In the genomic region with DNA sequence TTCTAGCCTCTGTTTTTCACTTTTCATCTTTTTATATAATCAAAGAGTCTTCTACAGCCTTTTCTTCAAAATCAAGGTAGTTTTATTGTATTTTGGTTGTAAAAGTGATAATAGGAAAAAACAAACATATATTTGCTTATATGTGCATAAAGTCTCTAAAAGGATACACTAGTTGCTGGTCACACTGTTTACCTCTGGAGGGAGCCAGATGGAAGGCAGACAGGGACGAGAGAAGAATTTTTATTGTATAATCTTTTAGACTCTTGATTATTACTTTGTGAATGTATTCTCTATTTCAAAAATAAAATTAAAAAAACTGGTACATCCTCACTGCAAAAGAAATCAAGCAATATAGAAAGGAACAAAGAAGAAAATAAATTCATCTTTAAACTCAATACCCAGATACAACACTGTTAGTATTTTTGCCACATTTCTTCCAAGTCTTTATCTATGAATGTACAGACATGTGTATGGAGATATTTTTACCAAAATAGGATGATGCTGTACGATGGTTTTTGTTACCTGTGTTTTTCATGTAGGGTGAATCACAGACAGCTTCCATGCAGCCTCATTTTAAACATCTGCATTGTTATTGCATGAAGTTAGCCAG, we compare ENCODE assay signal across 8 cellular contexts. TPM values are rescaled to one million over a fixed set of nuclear protein-coding genes. Genes with fewer than 3 reads are reported as not detected.
DNase-seq lines count a peak whose midpoint lies in the region; ATAC-seq, FAIRE-seq and TF ChIP-seq lines count a peak whose summit lies in the region.

No MANE protein-coding gene starts in this region.

- POLR2A ChIA-PET in WTC11 (lab: Charles Lee): no interaction called here

- TF ChIP-seq POLR2A in esophagus squamous epithelium (IDR thresholded peaks at IDR 0.05): no peak

- H3K27ac ChIP-seq in SU-DHL-6 (ENCODE audit: low read depth, low read length): no peak overlapping the region
- H3K27ac ChIP-seq in esophagus squamous epithelium: no peak overlapping the region
- no peak overlapping the region for H3K27ac ChIP-seq in pancreas

- 0 out of 2 replicates have a peak, but pooled peaks cover 3% of the 10 kb centered on the region for H3K4me1 Mint-ChIP-seq in WTC11

- no peak overlapping the region for H3K4me2 ChIP-seq in SU-DHL-6 (ENCODE audit: low read depth, low read length, poor library complexity, severe bottlenecking)

- H3K27ac Mint-ChIP-seq in WTC11: no peak overlapping the region

- peak; percentile 88 for FAIRE-seq in pancreas (lab: Jason Lieb, UNC)

- H3K36me3 ChIP-seq in SU-DHL-6 (ENCODE audit: low read length): no peaks in the 10 kb centered on the region
- H3K36me3 ChIP-seq in esophagus squamous epithelium: no peaks in the 10 kb centered on the region
- H3K36me3 ChIP-seq in pancreas: no peaks in the 10 kb centered on the region

- H3K9ac ChIP-seq in SU-DHL-6 (ENCODE audit: low read length): no peak overlapping the region

- no peak overlapping the region for H3K4me3 Mint-ChIP-seq in WTC11

- H4K20me1 ChIP-seq in SU-DHL-6 (ENCODE audit: low read depth, low read length): no peaks in the 10 kb centered on the region

- H3K79me2 ChIP-seq in SU-DHL-6 (ENCODE audit: insufficient read depth, low read length): no peaks in the 10 kb centered on the region

- DNase-seq in NCI-H510A treated with DMSO at 0.1 percent for 48 hours (lab: John Stamatoyannopoulos, UW): peak; percentile 71
- no peak for DNase-seq in NCI-H510A (lab: John Stamatoyannopoulos, UW)
- peak; percentile 17 for DNase-seq in HuH-7.5 (ENCODE audit: low spot score)
- no peak for DNase-seq in esophagus squamous epithelium (lab: John Stamatoyannopoulos, UW)
- peak in 2 of 6 donors; percentile 27 to 38 for DNase-seq in pancreas
- DNase-seq in WTC11 (ENCODE audit: low spot score): no peak

- H3K4me3 ChIP-seq in SU-DHL-6 (ENCODE audit: insufficient read depth, low read length, poor library complexity, severe bottlenecking) (no peak overlapping the region), esophagus squamous epithelium (no peak overlapping the region), pancreas (no peak overlapping the region)

- H3K4me1 ChIP-seq in esophagus squamous epithelium (no peaks in the 10 kb centered on the region), pancreas (no peaks in the 10 kb centered on the region)

- no peak overlapping the region for H2AFZ ChIP-seq in SU-DHL-6 (ENCODE audit: low read depth, low read length, severe bottlenecking)

- H3K9me2 ChIP-seq in SU-DHL-6 (replicated peaks; ENCODE audit: insufficient read depth, low read length): no peaks in the 10 kb centered on the region

- 6 to 8% methylated on average over 2 of the region's 2 CpGs for WGBS in esophagus squamous epithelium, 2 donors
- WGBS in pancreas, 2 donors: 5 to 6% methylated on average over 2 of the region's 2 CpGs

- TF ChIP-seq CTCF in SU-DHL-6 (IDR thresholded peaks at IDR 0.05; ENCODE audit: insufficient read depth, low read length, poor library complexity, severe bottlenecking): peak; percentile 63
- TF ChIP-seq CTCF in esophagus squamous epithelium (IDR thresholded peaks at IDR 0.05): peak in 5 of 6 experiments; percentile 38 to 73 (median 49)
- TF ChIP-seq CTCF in pancreas (IDR thresholded peaks at IDR 0.05): peak in 3 of 4 donors; percentile 35 to 42 (median 40)
- no peak for TF ChIP-seq CTCF in WTC11 (IDR thresholded peaks at IDR 0.05)

- H3K27me3 ChIP-seq in SU-DHL-6 (ENCODE audit: low read length) (no peaks in the 10 kb centered on the region), esophagus squamous epithelium (peaks cover 0 to 10% (median 0%) of the 10 kb centered on the region in 4 donors), pancreas (no peaks in the 10 kb centered on the region)

- no peaks in the 10 kb centered on the region for H3F3A ChIP-seq in SU-DHL-6 (ENCODE audit: insufficient read depth)

- CTCF ChIA-PET in WTC11 (lab: Charles Lee): interaction anchor here (1.3 kb wide), 2 partner anchors 13 to 349 kb away, joined by 3 read pairs; no protein-coding TSS in a partner anchor

- H3K36me3 Mint-ChIP-seq in WTC11: no peaks in the 10 kb centered on the region

- intact Hi-C loops in esophagus squamous epithelium (cut with DNase I): no loop called here
- intact Hi-C loops in pancreas (cut with DNase I): loop anchor here in 2 of 3 donors (5.0 to 10.0 kb wide), 2 partner anchors 95 to 98 kb away; a partner anchor contains a TSS

- H3K27me3 Mint-ChIP-seq in WTC11 (ENCODE audit: low read depth): no peaks in the 10 kb centered on the region

- H3K9me3 Mint-ChIP-seq in WTC11: no peaks in the 10 kb centered on the region

- ATAC-seq in pancreas: peak in 3 of 4 donors; percentile 82 to 88 (median 86)
- no peak for ATAC-seq in HG03442 (IDR thresholded peaks at IDR 0.05; ENCODE audit: unreplicated experiment)
- no peak; the same call in 1 of the 2 replicates for ATAC-seq in WTC11

- no peaks in the 10 kb centered on the region for H3K9me3 ChIP-seq in SU-DHL-6 (ENCODE audit: insufficient read depth, low read length)
- H3K9me3 ChIP-seq in esophagus squamous epithelium: no peaks in the 10 kb centered on the region
- H3K9me3 ChIP-seq in pancreas: no peaks in the 10 kb centered on the region

TF ChIP-seq in WTC11, 78 proteins besides CTCF, POLR2A, EP300 and RAD21 (continues in another document):
- TF ChIP-seq SOX15 (CRISPR knock-in tag; IDR thresholded peaks at IDR 0.05) (no peak), EMX1 (CRISPR knock-in tag; IDR thresholded peaks at IDR 0.05) (no peak), RORB (CRISPR knock-in tag; IDR thresholded peaks at IDR 0.05) (no peak), CREB1 (CRISPR knock-in tag; IDR thresholded peaks at IDR 0.05) (no peak), ZNF263 (CRISPR knock-in tag; IDR thresholded peaks at IDR 0.05; ENCODE audit: low read depth) (no peak)
- TF ChIP-seq, protein P1, sequence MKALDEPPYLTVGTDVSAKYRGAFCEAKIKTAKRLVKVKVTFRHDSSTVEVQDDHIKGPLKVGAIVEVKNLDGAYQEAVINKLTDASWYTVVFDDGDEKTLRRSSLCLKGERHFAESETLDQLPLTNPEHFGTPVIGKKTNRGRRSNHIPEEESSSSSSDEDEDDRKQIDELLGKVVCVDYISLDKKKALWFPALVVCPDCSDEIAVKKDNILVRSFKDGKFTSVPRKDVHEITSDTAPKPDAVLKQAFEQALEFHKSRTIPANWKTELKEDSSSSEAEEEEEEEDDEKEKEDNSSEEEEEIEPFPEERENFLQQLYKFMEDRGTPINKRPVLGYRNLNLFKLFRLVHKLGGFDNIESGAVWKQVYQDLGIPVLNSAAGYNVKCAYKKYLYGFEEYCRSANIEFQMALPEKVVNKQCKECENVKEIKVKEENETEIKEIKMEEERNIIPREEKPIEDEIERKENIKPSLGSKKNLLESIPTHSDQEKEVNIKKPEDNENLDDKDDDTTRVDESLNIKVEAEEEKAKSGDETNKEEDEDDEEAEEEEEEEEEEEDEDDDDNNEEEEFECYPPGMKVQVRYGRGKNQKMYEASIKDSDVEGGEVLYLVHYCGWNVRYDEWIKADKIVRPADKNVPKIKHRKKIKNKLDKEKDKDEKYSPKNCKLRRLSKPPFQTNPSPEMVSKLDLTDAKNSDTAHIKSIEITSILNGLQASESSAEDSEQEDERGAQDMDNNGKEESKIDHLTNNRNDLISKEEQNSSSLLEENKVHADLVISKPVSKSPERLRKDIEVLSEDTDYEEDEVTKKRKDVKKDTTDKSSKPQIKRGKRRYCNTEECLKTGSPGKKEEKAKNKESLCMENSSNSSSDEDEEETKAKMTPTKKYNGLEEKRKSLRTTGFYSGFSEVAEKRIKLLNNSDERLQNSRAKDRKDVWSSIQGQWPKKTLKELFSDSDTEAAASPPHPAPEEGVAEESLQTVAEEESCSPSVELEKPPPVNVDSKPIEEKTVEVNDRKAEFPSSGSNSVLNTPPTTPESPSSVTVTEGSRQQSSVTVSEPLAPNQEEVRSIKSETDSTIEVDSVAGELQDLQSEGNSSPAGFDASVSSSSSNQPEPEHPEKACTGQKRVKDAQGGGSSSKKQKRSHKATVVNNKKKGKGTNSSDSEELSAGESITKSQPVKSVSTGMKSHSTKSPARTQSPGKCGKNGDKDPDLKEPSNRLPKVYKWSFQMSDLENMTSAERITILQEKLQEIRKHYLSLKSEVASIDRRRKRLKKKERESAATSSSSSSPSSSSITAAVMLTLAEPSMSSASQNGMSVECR (CRISPR knock-in tag; IDR thresholded peaks at IDR 0.05; ENCODE audit: borderline replicate concordance): no peak
- TF ChIP-seq, protein P2, sequence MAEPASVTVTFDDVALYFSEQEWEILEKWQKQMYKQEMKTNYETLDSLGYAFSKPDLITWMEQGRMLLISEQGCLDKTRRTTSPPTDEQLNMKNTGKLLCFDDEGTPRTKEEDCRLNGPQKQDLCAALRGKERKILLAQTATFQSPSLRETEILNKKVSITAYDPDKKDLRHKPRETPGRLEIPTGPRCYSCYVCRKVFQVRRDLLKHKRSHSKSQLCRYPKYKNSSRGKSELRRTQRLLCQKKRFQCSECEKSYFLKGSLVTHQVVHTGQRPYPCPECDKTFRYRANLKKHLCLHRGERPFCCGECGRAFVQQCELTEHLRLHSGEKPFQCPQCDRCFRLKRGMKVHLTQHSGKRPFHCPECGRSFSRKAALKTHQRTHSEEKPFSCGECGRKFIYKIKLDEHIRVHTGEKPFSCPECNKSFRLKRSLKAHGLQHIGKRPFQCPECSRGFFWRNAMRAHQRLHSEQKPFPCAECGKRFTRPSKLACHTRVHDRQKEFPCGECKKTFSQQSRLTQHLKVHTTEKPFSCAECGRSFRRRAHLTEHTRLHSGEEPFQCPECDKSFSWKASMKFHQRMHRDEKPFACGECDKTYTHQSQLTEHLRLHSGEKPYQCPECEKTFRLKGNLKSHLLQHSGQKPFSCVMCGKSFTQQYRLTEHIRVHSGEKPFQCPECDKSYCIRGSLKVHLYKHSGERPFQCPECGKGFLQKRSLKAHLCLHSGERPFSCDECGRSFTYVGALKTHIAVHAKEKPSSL (CRISPR knock-in tag; conservative IDR thresholded peaks at IDR 0.05): no peak

RNA-seq across cellular contexts. Expression of a gene that starts 6.1 kb away (rescaled TPM):
- total RNA-seq in esophagus squamous epithelium: 1 to 10 TPM in 3 of 4 donors, not detected in 1; 2.1 to 6.0 (median 3.4) TPM
- total RNA-seq in pancreas: under 1 TPM in 5 of 6 donors, not detected in 1; 0.14 to 0.22 (median 0.16) TPM
- polyA plus RNA-seq in pancreas: 1 to 10 TPM in 1 of 2 donors, under 1 TPM in 1; 0.46 to 1.5 TPM
- 0.17 to 0.25 TPM (median 0.25 TPM) in 3 replicates for total RNA-seq in WTC11 (2021)

RNA-seq across cellular contexts. Expression of a gene that starts 30.8 kb away (rescaled TPM):
- total RNA-seq in esophagus squamous epithelium: 1 to 10 TPM; 1.1 to 1.9 (median 1.5) TPM
- total RNA-seq in pancreas: 1 to 10 TPM; 2.2 to 4.5 (median 3.3) TPM
- 1 to 10 TPM; 1.2 to 1.3 TPM for polyA plus RNA-seq in pancreas
- total RNA-seq in WTC11 (2021): 0.37 to 0.71 TPM (median 0.46 TPM) in 3 replicates

RNA-seq across cellular contexts. Expression of a gene that starts 33.9 kb away (rescaled TPM):
- total RNA-seq in esophagus squamous epithelium: 10 to 100 TPM; 11.4 to 19.0 (median 17.4) TPM
- total RNA-seq in pancreas: 10 to 100 TPM in 2 of 6 donors, 1 to 10 TPM in 4; 5.5 to 10.8 (median 8.4) TPM
- 1 to 10 TPM; 5.1 to 9.4 TPM for polyA plus RNA-seq in pancreas
- total RNA-seq in WTC11 (2021): 29.0 to 32.4 TPM (median 30.4 TPM) in 3 replicates

RNA-seq across cellular contexts. Expression of a gene that starts 33.9 kb away (rescaled TPM):
- 10 to 100 TPM; 20.5 to 42.4 (median 26.5) TPM for total RNA-seq in esophagus squamous epithelium
- total RNA-seq in pancreas: 10 to 100 TPM in 3 of 6 donors, 1 to 10 TPM in 3; 7.4 to 18.0 (median 10.3) TPM
- 10 to 100 TPM; 11.0 to 30.1 TPM for polyA plus RNA-seq in pancreas
- 36.9 to 39.8 TPM (median 37.0 TPM) in 3 replicates for total RNA-seq in WTC11 (2021)

RNA-seq across cellular contexts. Expression of a gene that starts 40.0 kb away (rescaled TPM):
- total RNA-seq in esophagus squamous epithelium (10 to 100 TPM; 18.1 to 50.1 (median 37.6) TPM), pancreas (10 to 100 TPM; 15.2 to 35.9 (median 22.7) TPM), WTC11 (2021) (6.4 to 8.0 TPM (median 7.2 TPM) in 3 replicates)
- 10 to 100 TPM; 12.5 to 19.7 TPM for polyA plus RNA-seq in pancreas

Comparison
In these comparisons a context has a peak if more than half of its experiments do, and no peak if none do; other contexts are left out.
1. DNase-seq: peak in NCI-H510A treated with DMSO at 0.1 percent for 48 hours (single experiment) and HuH-7.5 (single experiment); none in NCI-H510A (single experiment), esophagus squamous epithelium (single experiment) and WTC11 (single experiment).
2. ATAC-seq: peak in pancreas (3 of 4); none in HG03442 (single experiment) and WTC11 (single experiment).